9 cellular contexts compared by ENCODE assay signal in the genomic region with DNA sequence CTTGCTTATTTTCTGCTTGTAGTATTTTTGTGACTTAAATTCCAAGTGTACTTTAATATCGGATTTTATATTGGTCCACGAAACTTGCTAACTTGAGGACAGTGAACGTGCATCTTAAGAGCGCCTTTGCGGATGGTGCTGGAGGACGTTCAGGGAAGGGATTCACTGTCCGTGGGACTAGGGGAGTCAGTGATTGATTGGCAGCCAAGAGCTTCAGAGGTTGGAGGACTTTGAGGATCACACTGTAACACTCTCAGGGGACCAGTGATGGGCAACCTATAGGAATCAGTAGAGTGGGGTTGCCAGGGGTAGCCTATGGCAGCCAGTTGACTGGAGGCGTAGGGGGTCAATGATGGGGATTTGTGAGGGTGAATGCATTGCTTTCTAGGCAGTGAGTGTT. TPM values are rescaled to one million over a fixed set of nuclear protein-coding genes. Genes with fewer than 3 reads are reported as not detected.
DNase-seq lines count a peak whose midpoint lies in the region; ATAC-seq and TF ChIP-seq lines count a peak whose summit lies in the region.
"Had no signal": no experiment of that assay in that cellular context is flagged by ENCODE, and none has a peak within 500 bp of the region (broad histone marks: within the 10 kb centered on the region; RNA-seq: fewer than 3 reads in every experiment).

No MANE protein-coding gene starts in this region.

- H2AFZ ChIP-seq in PC-9: peak overlapping the region; percentile 70

- TF ChIP-seq CTCF in PC-9 (conservative IDR thresholded peaks at IDR 0.05) (no peak), ovary (IDR thresholded peaks at IDR 0.05) (no peak)

- H3K27ac ChIP-seq in PC-9 (no peak overlapping the region), ovary (no peak overlapping the region)

- H4K20me1 ChIP-seq in PC-9 (ENCODE audit: insufficient read depth): no peaks in the 10 kb centered on the region

- peaks cover 20% of the 10 kb centered on the region for H3K27me3 ChIP-seq in PC-9 (ENCODE audit: insufficient read depth, low read depth)
- H3K27me3 ChIP-seq in ovary: no peaks in the 10 kb centered on the region

- intact Hi-C loops in PC-9 (cut with micrococcal nuclease; ENCODE audit: unreplicated experiment) (loop anchor here (1.0 kb wide), 1 partner anchor 23 kb away; no protein-coding TSS in a partner anchor), ovary (cut with DNase I) (no loop called here)

- H3K9me3 ChIP-seq in PC-9 (ENCODE audit: insufficient read depth, low read depth) (no peaks in the 10 kb centered on the region), ovary (no peaks in the 10 kb centered on the region)

- no peak for TF ChIP-seq EP300 in ovary (IDR thresholded peaks at IDR 0.05)

- 3 to 6% (median 3%) methylated on average over 8 of the region's 8 CpGs for WGBS in ovary, 3 donors

- peak; percentile 28 for ATAC-seq in esophagus mucosa
- no peak for ATAC-seq in GM21367 (IDR thresholded peaks at IDR 0.05; ENCODE audit: unreplicated experiment)

- H3K36me3 ChIP-seq in PC-9 (ENCODE audit: low read depth) (no peaks in the 10 kb centered on the region), ovary (no peaks in the 10 kb centered on the region)

- 0 out of 2 replicates have a peak, but pooled peaks cover 2% of the 10 kb centered on the region for H3K79me2 ChIP-seq in PC-9 (ENCODE audit: low read depth)

- no peak for TF ChIP-seq POLR2A in ovary (IDR thresholded peaks at IDR 0.05)

- H3K9me2 ChIP-seq in PC-9 (ENCODE audit: insufficient read depth): no peaks in the 10 kb centered on the region

- H3K4me3 ChIP-seq in PC-9: peak overlapping the region; percentile 74
- H3K4me3 ChIP-seq in ovary: peak overlapping the region; percentile 64

- POLR2A ChIA-PET in PC-9 (lab: Charles Lee; ENCODE audit: unreplicated experiment): interaction anchor here (0.5 to 0.7 kb wide), 2 partner anchors 95 to 138 kb away, joined by 4 to 11 read pairs; no protein-coding TSS in a partner anchor

- H3F3A ChIP-seq in PC-9 (ENCODE audit: insufficient read depth, low read depth): no peaks in the 10 kb centered on the region

- BruUV-seq in PC-9 (replicated peaks; lab: Mats Ljungman, UMichigan): no TSS peak

- DNase-seq in Daoy (ENCODE audit: low read depth) (peak; percentile 11), PC-9 (no peak), ovary (no peak), ecto neural progenitor cell (ENCODE audit: low spot score) (no peak), NCI-H2196 (lab: John Stamatoyannopoulos, UW; ENCODE audit: unreplicated experiment) (no peak)
- no peak for DNase-seq in activated CD4-positive, CD25-positive, alpha-beta regulatory T cell treated with anti-CD3 and anti-CD28 coated beads, Interleukin-2, amount 50 U/mL, for 72 hours

- H3K4me1 ChIP-seq in PC-9 (replicated peaks; ENCODE audit: insufficient read depth): peaks cover 12% of the 10 kb centered on the region
- H3K4me1 ChIP-seq in ovary (ENCODE audit: insufficient read depth): peaks cover 5% of the 10 kb centered on the region

- CTCF ChIA-PET in PC-9 (lab: Charles Lee): interaction anchor here (0.9 kb wide), 1 partner anchor 22 kb away, joined by 22 read pairs; no protein-coding TSS in a partner anchor

- H3K4me2 ChIP-seq in PC-9: peak overlapping the region; percentile 86

RNA-seq across cellular contexts. Expression of gene ZNF175, which starts 0.5 kb away (rescaled TPM):
- 2.0 and 4.5 TPM in 2 replicates for total RNA-seq in Daoy (2014; rRNA removed; shearing (Covaris generic))
- 11.7 and 12.5 TPM in 2 replicates for total RNA-seq in PC-9 (2021)
- 5.8 TPM for total RNA-seq in esophagus mucosa
- total RNA-seq in ovary: 10 to 100 TPM in 5 of 7 donors, 1 to 10 TPM in 2; 4.3 to 17.3 (median 13.1) TPM
- 10 to 100 TPM in 1 of 2 donors, 1 to 10 TPM in 1; 5.4 to 12.3 TPM for polyA plus RNA-seq in ovary

RNA-seq across cellular contexts. Expression of gene SIGLEC6, which starts 40.1 kb away (rescaled TPM):
- 0.63 TPM in 1 of 2 replicates, not detected in the other for total RNA-seq in Daoy (2014; rRNA removed; shearing (Covaris generic))
- total RNA-seq in PC-9 (2021): not detected in 2 replicates
- 0.44 TPM for total RNA-seq in esophagus mucosa
- under 1 TPM in 2 of 7 donors, not detected in 5; 0.40 to 0.45 TPM for total RNA-seq in ovary
- polyA plus RNA-seq in ovary: under 1 TPM; 0.19 to 0.67 TPM
- total RNA-seq: M059J had no signal

RNA-seq across cellular contexts. Expression of gene SIGLEC5, which starts 58.6 kb away (rescaled TPM):
- total RNA-seq in Daoy (2014; rRNA removed; shearing (Covaris generic)): 0.74 TPM in 1 of 2 replicates, not detected in the other
- total RNA-seq in PC-9 (2021): not detected in 2 replicates
- not detected for total RNA-seq in esophagus mucosa
- total RNA-seq in ovary: under 1 TPM in 4 of 7 donors, not detected in 3; 0.13 to 0.69 (median 0.56) TPM
- polyA plus RNA-seq in ovary: under 1 TPM in 1 of 2 donors, not detected in 1; 0.13 TPM
- total RNA-seq: M059J had no signal
